In genomic region chr2:85728883-85729824, GRCh38 we compare ENCODE assay signal across 1 cellular context.
TF ChIP-seq lines count a peak whose summit lies in the region.

No MANE protein-coding gene starts in this region.

TF ChIP-seq in SK-N-SH, 30 proteins besides CTCF, POLR2A, EP300 and RAD21:
- TF ChIP-seq TCF12 (IDR thresholded peaks at IDR 0.05), result peak; percentile 32; the same call in 1 of the 2 replicates
- TF ChIP-seq REST (IDR thresholded peaks at IDR 0.05; ENCODE audit: low read depth, low read length), result peak; percentile 55; the same call in 1 of the 2 replicates
- peak; percentile 26; the same call in 1 of the 2 replicates for TF ChIP-seq RXRA (IDR thresholded peaks at IDR 0.05; ENCODE audit: borderline replicate concordance, low read depth)
- no peak for TF ChIP-seq MAX (IDR thresholded peaks at IDR 0.05; ENCODE audit: low read depth)
- TF ChIP-seq SMC3 (IDR thresholded peaks at IDR 0.05; ENCODE audit: low read depth, low read length), result peak; percentile 99
- TF ChIP-seq JUND (IDR thresholded peaks at IDR 0.05), result no peak
- TF ChIP-seq IRF3 (IDR thresholded peaks at IDR 0.05; ENCODE audit: low read depth, low read length), result no peak
- TF ChIP-seq FOSL2 (IDR thresholded peaks at IDR 0.05; ENCODE audit: borderline replicate concordance, low read depth), result no peak
- TF ChIP-seq TAF1 (IDR thresholded peaks at IDR 0.05; ENCODE audit: borderline replicate concordance, low read depth, low read length), result no peak
- TF ChIP-seq RCOR1 (IDR thresholded peaks at IDR 0.05; ENCODE audit: low read length), result 0 out of 2 replicates have a peak, but pooled peaks have one; percentile 14
- no peak for TF ChIP-seq RFX5 (IDR thresholded peaks at IDR 0.05; ENCODE audit: low read length)
TF ChIP-seq in SK-N-SH: peak in this region for 5.
